In genomic region chr14:44833376-44833775, GRCh38 we compare ENCODE assay signal across 25 cellular contexts.
A peak's percentile ranks its signal among the peaks of the same experiment; 100 is the strongest.
DNase-seq lines count a peak whose midpoint lies in the region; ATAC-seq and TF ChIP-seq lines count a peak whose summit lies in the region.
"Had no signal": no experiment of that assay in that cellular context is flagged by ENCODE, and none has a peak within 500 bp of the region (broad histone marks: within the 10 kb centered on the region; RNA-seq: fewer than 3 reads in every experiment).

No MANE protein-coding gene starts in this region.

- no peak overlapping the region for H2AFZ ChIP-seq in SK-N-SH (ENCODE audit: low read depth)

- no peak overlapping the region for H3K4me3 Mint-ChIP-seq in activated T-cell treated with anti-CD3 and anti-CD28 coated beads, Interleukin-2, amount 50 U/mL, for 4 hours
- H3K4me3 Mint-ChIP-seq: activated B cell treated with CpG ODN at 0.5 μM for 24 hours; activated naive CD8-positive, alpha-beta T cell treated with anti-CD3 and anti-CD28 coated beads, Interleukin-2, amount 50 U/mL, for 24 hours; activated T-helper 1 cell treated with anti-CD3 and anti-CD28 coated beads, Interleukin-12 subunit alpha, Interleukin-12 subunit beta, Interleukin-2, Interleukin-4 antibody, amounts not matched to agents 30 ng/mL and 10 ng/mL and 1 ng/mL, durations not matched to agents 14 hours and 24 hours and 36 hours; naive thymus-derived CD4-positive, alpha-beta T cell; stimulated activated effector memory CD8-positive, alpha-beta T cell treated with anti-CD3 and anti-CD28 coated beads, Interleukin-12 subunit alpha, Interleukin-12 subunit beta, amount 100 ng/mL, for 72 hours had no signal

- H3F3A ChIP-seq in SK-N-SH (replicated peaks; ENCODE audit: insufficient read depth): no peaks in the 10 kb centered on the region

- TF ChIP-seq EP300 in SK-N-SH (IDR thresholded peaks at IDR 0.05; ENCODE audit: borderline replicate concordance in 1 of 2, low read depth in 1 of 2, low read length in 1 of 2): no peak

- H3K9me3 ChIP-seq in SK-N-SH (no peaks in the 10 kb centered on the region), RWPE2 (ENCODE audit: severe bottlenecking) (no peaks in the 10 kb centered on the region)
- H3K9me3 ChIP-seq: gastrocnemius medialis, thyroid gland had no signal

- no peak overlapping the region for H3K4me2 ChIP-seq in SK-N-SH

- no peaks in the 10 kb centered on the region for H3K79me2 ChIP-seq in SK-N-SH (ENCODE audit: insufficient read depth)

- no peaks in the 10 kb centered on the region for H3K36me3 Mint-ChIP-seq in activated T-cell treated with anti-CD3 and anti-CD28 coated beads, Interleukin-2, amount 50 U/mL, for 4 hours (ENCODE audit: insufficient read depth)
- H3K36me3 Mint-ChIP-seq: naive thymus-derived CD4-positive, alpha-beta T cell; stimulated activated effector memory CD8-positive, alpha-beta T cell treated with anti-CD3 and anti-CD28 coated beads, Interleukin-12 subunit alpha, Interleukin-12 subunit beta, amount 100 ng/mL, for 72 hours had no signal

- TF ChIP-seq CTCF in SK-N-SH (IDR thresholded peaks at IDR 0.05): no peak
- no peak for TF ChIP-seq CTCF in RWPE2 (IDR thresholded peaks at IDR 0.05; ENCODE audit: poor library complexity, severe bottlenecking)
- no peak for TF ChIP-seq CTCF in fibroblast of villous mesenchyme (IDR thresholded peaks at IDR 0.05; ENCODE audit: insufficient read depth, low read depth, low read length)

- H3K4me1 ChIP-seq in SK-N-SH (ENCODE audit: control insufficient read depth in 1 of 2, insufficient read depth in 2 of 2, low read depth in 1 of 2, low read length in 1 of 2) (no peaks in the 10 kb centered on the region), RWPE2 (ENCODE audit: insufficient read depth, poor library complexity, severe bottlenecking) (no peaks in the 10 kb centered on the region)
- H3K4me1 ChIP-seq: gastrocnemius medialis, thyroid gland had no signal

- H3K9me2 ChIP-seq in SK-N-SH: no peaks in the 10 kb centered on the region

- H3K27me3 Mint-ChIP-seq in activated T-cell treated with anti-CD3 and anti-CD28 coated beads, Interleukin-2, amount 50 U/mL, for 4 hours (ENCODE audit: low read depth): peaks cover 5% of the 10 kb centered on the region
- H3K27me3 Mint-ChIP-seq: activated B cell treated with CpG ODN at 0.5 μM for 24 hours had no signal

- POLR2A ChIA-PET in SK-N-SH (lab: Yijun Ruan, JAX): no interaction called here

- no peak for TF ChIP-seq RAD21 in SK-N-SH (IDR thresholded peaks at IDR 0.05; ENCODE audit: low read length)

- H3K4me1 Mint-ChIP-seq in activated T-cell treated with anti-CD3 and anti-CD28 coated beads, Interleukin-2, amount 50 U/mL, for 4 hours (ENCODE audit: low read depth): no peaks in the 10 kb centered on the region
- H3K4me1 Mint-ChIP-seq: activated B cell treated with CpG ODN at 0.5 μM for 24 hours; activated naive CD8-positive, alpha-beta T cell treated with anti-CD3 and anti-CD28 coated beads, Interleukin-2, amount 50 U/mL, for 24 hours; naive thymus-derived CD4-positive, alpha-beta T cell; stimulated activated effector memory CD8-positive, alpha-beta T cell treated with anti-CD3 and anti-CD28 coated beads, Interleukin-12 subunit alpha, Interleukin-12 subunit beta, amount 100 ng/mL, for 72 hours had no signal

- ATAC-seq in SK-N-SH treated with all-trans-retinoic acid at 6 μM for 48 hours: no peak
- peak; percentile 73 for ATAC-seq in RWPE2 (ENCODE audit: low read depth)
- ATAC-seq in GM19328 (IDR thresholded peaks at IDR 0.05; ENCODE audit: unreplicated experiment): no peak
- ATAC-seq in activated T-cell treated with anti-CD3 and anti-CD28 coated beads, Interleukin-2, amount 50 U/mL, for 4 hours: no peak
- no peak for ATAC-seq in GM18907 (IDR thresholded peaks at IDR 0.05; ENCODE audit: unreplicated experiment)
- ATAC-seq: activated naive CD8-positive, alpha-beta T cell treated with anti-CD3 and anti-CD28 coated beads, Interleukin-2, amount 50 U/mL, for 24 hours; gastrocnemius medialis; naive thymus-derived CD4-positive, alpha-beta T cell; stimulated activated effector memory CD8-positive, alpha-beta T cell treated with anti-CD3 and anti-CD28 coated beads, Interleukin-12 subunit alpha, Interleukin-12 subunit beta, amount 100 ng/mL, for 72 hours had no signal

- WGBS in SK-N-SH (ENCODE audit: low lambda C conversion rate): 0% methylated on average over 1 of the region's 1 CpG

- no peaks in the 10 kb centered on the region for H4K20me1 ChIP-seq in SK-N-SH (ENCODE audit: insufficient read depth)

- H3K4me3 ChIP-seq in SK-N-SH (ENCODE audit: low read depth in 2 of 2, low read length in 1 of 2): no peak overlapping the region
- H3K4me3 ChIP-seq in RWPE2 (ENCODE audit: severe bottlenecking): no peak overlapping the region
- no peak overlapping the region for H3K4me3 ChIP-seq in fibroblast of villous mesenchyme (ENCODE audit: low read depth, low read length)
- H3K4me3 ChIP-seq: gastrocnemius medialis, lung, thyroid gland had no signal

- H3K27ac ChIP-seq in SK-N-SH (ENCODE audit: low read depth in 2 of 2, low read length in 1 of 2) (no peak overlapping the region), RWPE2 (ENCODE audit: poor library complexity, severe bottlenecking) (no peak overlapping the region)
- H3K27ac ChIP-seq: 22Rv1, gastrocnemius medialis, thyroid gland had no signal

- H3K36me3 ChIP-seq in SK-N-SH (replicated peaks in 1 of 2; ENCODE audit: control insufficient read depth in 1 of 2, insufficient read depth in 2 of 2, low read length in 1 of 2) (no peaks in the 10 kb centered on the region), RWPE2 (ENCODE audit: low read depth) (no peaks in the 10 kb centered on the region)
- H3K36me3 ChIP-seq: gastrocnemius medialis, thyroid gland had no signal

- H3K27me3 ChIP-seq in SK-N-SH (ENCODE audit: insufficient read depth) (no peaks in the 10 kb centered on the region), RWPE2 (ENCODE audit: insufficient read depth, poor library complexity, severe bottlenecking) (no peaks in the 10 kb centered on the region)
- H3K27me3 ChIP-seq: gastrocnemius medialis, thyroid gland had no signal

- DNase-seq in SK-N-SH: no peak
- no peak for DNase-seq in RWPE2 (ENCODE audit: low spot score)
- peak; percentile 7 for DNase-seq in fibroblast of villous mesenchyme (ENCODE audit: low read depth)
- DNase-seq in NCI-H1930 (lab: John Stamatoyannopoulos, UW): no peak
- DNase-seq in activated T-cell treated with anti-CD3 and anti-CD28 coated beads, Interleukin-2, amount 50 U/mL, for 4 hours: no peak
- DNase-seq: activated B cell treated with CpG ODN at 0.5 μM for 24 hours; activated naive CD8-positive, alpha-beta T cell treated with anti-CD3 and anti-CD28 coated beads, Interleukin-2, amount 50 U/mL, for 24 hours; DMS79 treated with DMSO at 0.1 percent for 48 hours; effector memory CD4-positive, alpha-beta T cell; gastrocnemius medialis; naive thymus-derived CD4-positive, alpha-beta T cell; NCI-H1436; NCI-H345; NK-92 treated with Interleukin-12 subunit alpha and Interleukin-12 subunit beta, amount 100 ng/mL, for 24 hours; posterior cingulate gyrus; SHP77 treated with DMSO at 0.1 percent for 48 hours; T-helper 2 cell; thyroid gland had no signal

- no peak overlapping the region for H3K9ac ChIP-seq in SK-N-SH

- H3K9me3 Mint-ChIP-seq in activated T-cell treated with anti-CD3 and anti-CD28 coated beads, Interleukin-2, amount 50 U/mL, for 4 hours: no peaks in the 10 kb centered on the region
- H3K9me3 Mint-ChIP-seq: activated B cell treated with CpG ODN at 0.5 μM for 24 hours; activated naive CD8-positive, alpha-beta T cell treated with anti-CD3 and anti-CD28 coated beads, Interleukin-2, amount 50 U/mL, for 24 hours; activated T-helper 1 cell treated with anti-CD3 and anti-CD28 coated beads, Interleukin-12 subunit alpha, Interleukin-12 subunit beta, Interleukin-2, Interleukin-4 antibody, amounts not matched to agents 30 ng/mL and 10 ng/mL and 1 ng/mL, durations not matched to agents 14 hours and 24 hours and 36 hours; naive thymus-derived CD4-positive, alpha-beta T cell; stimulated activated effector memory CD8-positive, alpha-beta T cell treated with anti-CD3 and anti-CD28 coated beads, Interleukin-12 subunit alpha, Interleukin-12 subunit beta, amount 100 ng/mL, for 72 hours had no signal

- CTCF ChIA-PET in SK-N-SH (lab: Yijun Ruan, JAX): no interaction called here

TF ChIP-seq in SK-N-SH, 30 proteins besides CTCF, POLR2A, EP300 and RAD21:
- TF ChIP-seq PBX3 (IDR thresholded peaks at IDR 0.05) (0 out of 2 replicates have a peak, but pooled peaks have one; percentile 17), RXRA (IDR thresholded peaks at IDR 0.05; ENCODE audit: borderline replicate concordance, low read depth) (no peak)

TF ChIP-seq in SK-N-SH treated with all-trans-retinoic acid at 6 μM for 48 hours, 23 proteins besides CTCF, POLR2A, EP300 and RAD21 (continues in another document):
- no peak for TF ChIP-seq ZNF565 (CRISPR knock-in tag; conservative IDR thresholded peaks at IDR 0.05; ENCODE audit: low read depth)
- TF ChIP-seq, protein P1, sequence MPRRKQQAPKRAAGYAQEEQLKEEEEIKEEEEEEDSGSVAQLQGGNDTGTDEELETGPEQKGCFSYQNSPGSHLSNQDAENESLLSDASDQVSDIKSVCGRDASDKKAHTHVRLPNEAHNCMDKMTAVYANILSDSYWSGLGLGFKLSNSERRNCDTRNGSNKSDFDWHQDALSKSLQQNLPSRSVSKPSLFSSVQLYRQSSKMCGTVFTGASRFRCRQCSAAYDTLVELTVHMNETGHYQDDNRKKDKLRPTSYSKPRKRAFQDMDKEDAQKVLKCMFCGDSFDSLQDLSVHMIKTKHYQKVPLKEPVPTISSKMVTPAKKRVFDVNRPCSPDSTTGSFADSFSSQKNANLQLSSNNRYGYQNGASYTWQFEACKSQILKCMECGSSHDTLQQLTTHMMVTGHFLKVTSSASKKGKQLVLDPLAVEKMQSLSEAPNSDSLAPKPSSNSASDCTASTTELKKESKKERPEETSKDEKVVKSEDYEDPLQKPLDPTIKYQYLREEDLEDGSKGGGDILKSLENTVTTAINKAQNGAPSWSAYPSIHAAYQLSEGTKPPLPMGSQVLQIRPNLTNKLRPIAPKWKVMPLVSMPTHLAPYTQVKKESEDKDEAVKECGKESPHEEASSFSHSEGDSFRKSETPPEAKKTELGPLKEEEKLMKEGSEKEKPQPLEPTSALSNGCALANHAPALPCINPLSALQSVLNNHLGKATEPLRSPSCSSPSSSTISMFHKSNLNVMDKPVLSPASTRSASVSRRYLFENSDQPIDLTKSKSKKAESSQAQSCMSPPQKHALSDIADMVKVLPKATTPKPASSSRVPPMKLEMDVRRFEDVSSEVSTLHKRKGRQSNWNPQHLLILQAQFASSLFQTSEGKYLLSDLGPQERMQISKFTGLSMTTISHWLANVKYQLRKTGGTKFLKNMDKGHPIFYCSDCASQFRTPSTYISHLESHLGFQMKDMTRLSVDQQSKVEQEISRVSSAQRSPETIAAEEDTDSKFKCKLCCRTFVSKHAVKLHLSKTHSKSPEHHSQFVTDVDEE (CRISPR knock-in tag; IDR thresholded peaks at IDR 0.05): no peak
- TF ChIP-seq ISL1 (CRISPR knock-in tag; IDR thresholded peaks at IDR 0.05): no peak
- TF ChIP-seq OSR1 (CRISPR knock-in tag; IDR thresholded peaks at IDR 0.05): no peak
- TF ChIP-seq ZFP30 (CRISPR knock-in tag; IDR thresholded peaks at IDR 0.05): no peak
- TF ChIP-seq TOX (CRISPR knock-in tag; IDR thresholded peaks at IDR 0.05; ENCODE audit: borderline replicate concordance): no peak
